Comparison of ENCODE assay signal across 7 cellular contexts in the genomic region with DNA sequence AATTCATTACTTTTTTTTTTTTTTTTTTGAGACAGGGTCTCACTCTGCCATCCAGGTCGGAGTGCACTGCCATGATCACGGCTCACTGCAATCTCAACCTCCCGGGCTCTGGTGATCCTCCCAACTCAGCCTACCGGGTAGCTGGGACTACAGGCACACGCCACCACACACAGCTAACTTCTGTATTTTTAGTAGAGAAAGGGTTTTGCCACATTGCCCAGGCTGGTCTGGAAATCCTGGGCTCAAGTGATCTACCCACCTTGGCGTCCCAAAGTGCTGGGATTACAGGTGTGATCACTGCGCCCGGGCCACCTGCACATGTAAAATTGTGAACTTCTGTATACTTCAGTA. TPM values are rescaled to one million over a fixed set of nuclear protein-coding genes. Genes with fewer than 3 reads are reported as not detected.
A peak's percentile ranks its signal among the peaks of the same experiment; 100 is the strongest.
DNase-seq lines count a peak whose midpoint lies in the region; ATAC-seq and TF ChIP-seq lines count a peak whose summit lies in the region.
"Not testable (repeated sequence)": the region's sequence is repeated elsewhere in the genome, so short reads cannot be mapped to it uniquely, and the experiment has no call there.

No MANE protein-coding gene starts in this region.

- not testable (repeated sequence) for H3K18ac ChIP-seq in H9 (ENCODE audit: insufficient read length, low read depth, low read length)

- H3K27ac ChIP-seq in H9 (ENCODE audit: insufficient read length, low read depth, low read length); neural cell (ENCODE audit: low read length): not testable (repeated sequence)
- peak overlapping the region; percentile 48 for H3K27ac ChIP-seq in Panc1 (ENCODE audit: low read length)
- H3K27ac ChIP-seq in adrenal gland: peak overlapping the region; percentile 46 to 89 (median 74)
- peak overlapping the region in 12 of 21 experiments; percentile 2 to 87 (median 72) for H3K27ac ChIP-seq in skin epidermis

- H3K9ac ChIP-seq in H9 (ENCODE audit: extremely low read depth, insufficient read length, low read length): not testable (repeated sequence)
- H3K9ac ChIP-seq in neural cell (ENCODE audit: low read length): peak overlapping the region; percentile 81

- H3K4me3 ChIP-seq in Panc1 (ENCODE audit: low read depth in 2 of 2, low read length in 2 of 2) (peak overlapping the region; percentile 58 to 63), adrenal gland (peak overlapping the region in 2 of 4 donors; percentile 73 to 80), epithelial cell of proximal tubule (ENCODE audit: low read depth, low read length) (peak overlapping the region; percentile 67), neural cell (ENCODE audit: low read length) (peak overlapping the region; percentile 62), skin epidermis (peak overlapping the region in 4 of 7 experiments; percentile 59 to 81 (median 64))

- in situ Hi-C loops in Panc1 (cut with HindIII; ENCODE audit: low pct_unique_long_range_greater_than_20kb, low sequenced_read_pairs): not testable (repeated sequence)

- H3K4me1 Mint-ChIP-seq in H9, immature natural killer cell: not testable (repeated sequence)

- TF ChIP-seq EP300 in neural cell (conservative IDR thresholded peaks at IDR 0.05; ENCODE audit: poor library complexity, severe bottlenecking): not testable (repeated sequence)

- H3K4me3 Mint-ChIP-seq in H9, immature natural killer cell: not testable (repeated sequence)

- H3K56ac ChIP-seq in H9 (ENCODE audit: insufficient read length, low read depth, low read length): not testable (repeated sequence)

- CTCF ChIA-PET in Panc1 (lab: Charles Lee): interaction anchor here (0.6 to 1.2 kb wide), 3 partner anchors 12 to 358 kb away, joined by 3 to 4 read pairs (median 3); no protein-coding TSS in a partner anchor

- H2BK20ac ChIP-seq in H9 (ENCODE audit: low read depth, low read length, poor library complexity, severe bottlenecking): not testable (repeated sequence)

- H3F3A ChIP-seq in neural cell (ENCODE audit: insufficient read depth, low read length, poor library complexity, severe bottlenecking): not testable (repeated sequence)

- not testable (repeated sequence) for H4K91ac ChIP-seq in H9 (ENCODE audit: insufficient read length, low read depth, low read length)

- intact Hi-C loops in Panc1 (cut with micrococcal nuclease; ENCODE audit: unreplicated experiment); adrenal gland (cut with DNase I): not testable (repeated sequence)

- H4K8ac ChIP-seq in H9 (replicated peaks; ENCODE audit: insufficient read length, low read depth, low read length): not testable (repeated sequence)

- H3K27me3 Mint-ChIP-seq in H9 (ENCODE audit: low read depth); immature natural killer cell (ENCODE audit: low read depth in 3 of 3): not testable (repeated sequence)

- POLR2A ChIA-PET in Panc1 (lab: Charles Lee): interaction anchor here (0.6 to 1.1 kb wide), 3 partner anchors 9 to 617 kb away, joined by 3 to 8 read pairs (median 8); no protein-coding TSS in a partner anchor

- TF ChIP-seq POLR2A in adrenal gland (IDR thresholded peaks at IDR 0.05): not testable (repeated sequence)

- H3K9me2 ChIP-seq in neural cell (ENCODE audit: insufficient read depth, low read length): not testable (repeated sequence)

- H3K79me1 ChIP-seq in H9 (ENCODE audit: insufficient read depth, low read depth, low read length, poor library complexity, severe bottlenecking): not testable (repeated sequence)

- not testable (repeated sequence) for H3K4ac ChIP-seq in H9 (ENCODE audit: low read depth, low read length)

- not testable (repeated sequence) for H3K23ac ChIP-seq in H9 (ENCODE audit: insufficient read length, low read depth, low read length)

- H4K20me1 ChIP-seq in H9 (ENCODE audit: control insufficient read depth, insufficient read depth, insufficient read length); neural cell (ENCODE audit: insufficient read depth): not testable (repeated sequence)

- H2BK5ac ChIP-seq in H9 (ENCODE audit: insufficient read length, low read length): not testable (repeated sequence)

- H3K4me2 ChIP-seq in H9 (ENCODE audit: insufficient read depth, insufficient read length, low read length) (peak overlapping the region; percentile 63), neural cell (ENCODE audit: low read length) (peak overlapping the region; percentile 85)

- H2AK5ac ChIP-seq in H9 (ENCODE audit: insufficient read length, low read length): not testable (repeated sequence)

- not testable (repeated sequence) for H3K27ac Mint-ChIP-seq in H9, immature natural killer cell

- not testable (repeated sequence) for H2BK15ac ChIP-seq in H9 (ENCODE audit: low read depth, low read length)

- not testable (repeated sequence) for ATAC-seq in Panc1

- not testable (repeated sequence) for H2AFZ ChIP-seq in H9 (ENCODE audit: low read length); neural cell (ENCODE audit: low read depth, low read length)

- not testable (repeated sequence) for H2BK120ac ChIP-seq in H9 (ENCODE audit: low read depth, low read length, poor library complexity, severe bottlenecking)

- not testable (repeated sequence) for BruUV-seq in Panc1 (replicated peaks; lab: Mats Ljungman, UMichigan)

- not testable (repeated sequence) for H3K9me3 ChIP-seq in H9 (ENCODE audit: control insufficient read depth, low read depth, low read length); Panc1 (ENCODE audit: control insufficient read depth, insufficient read depth, low read depth, low read length); adrenal gland (replicated peaks in 1 of 3); neural cell (ENCODE audit: low read length)

- H3K23me2 ChIP-seq in H9 (ENCODE audit: insufficient read length, low read depth, low read length, poor library complexity, severe bottlenecking): peaks cover 15% of the 10 kb centered on the region

- H2BK12ac ChIP-seq in H9 (ENCODE audit: insufficient read length, low read depth, low read length): not testable (repeated sequence)

- H3K9me3 Mint-ChIP-seq in H9, immature natural killer cell: not testable (repeated sequence)

- not testable (repeated sequence) for H3K79me2 ChIP-seq in H9 (ENCODE audit: insufficient read depth, low read length)
- peaks cover 41% of the 10 kb centered on the region for H3K79me2 ChIP-seq in neural cell (replicated peaks; ENCODE audit: insufficient read depth, low read length)

- not testable (repeated sequence) for TF ChIP-seq RAD21 in neural cell (conservative IDR thresholded peaks at IDR 0.05)

- not testable (repeated sequence) for H3K14ac ChIP-seq in H9 (ENCODE audit: insufficient read depth, low read length)

- TF ChIP-seq CTCF in H9 (conservative IDR thresholded peaks at IDR 0.05); Panc1 (IDR thresholded peaks at IDR 0.05); adrenal gland (IDR thresholded peaks at IDR 0.05); epithelial cell of proximal tubule (conservative IDR thresholded peaks at IDR 0.05; ENCODE audit: low read depth, low read length); neural cell (IDR thresholded peaks at IDR 0.05; ENCODE audit: poor library complexity, severe bottlenecking): not testable (repeated sequence)

- not testable (repeated sequence) for H3K36me3 ChIP-seq in Panc1 (ENCODE audit: control insufficient read depth, insufficient read depth, low read length)
- peaks cover 0 to 14% of the 10 kb centered on the region in 2 donors for H3K36me3 ChIP-seq in adrenal gland (replicated peaks in 1 of 2)
- peaks cover 15% of the 10 kb centered on the region for H3K36me3 ChIP-seq in neural cell (ENCODE audit: insufficient read depth, low read length)

- H4K5ac ChIP-seq in H9 (ENCODE audit: insufficient read length, low read depth, low read length): not testable (repeated sequence)

- H3T11ph ChIP-seq in H9 (ENCODE audit: low read length): not testable (repeated sequence)

- WGBS in H9 (ENCODE audit: extremely low coverage, insufficient read length, low lambda C conversion rate): no CpG with 5 or more reads among the region's 8 CpGs
- WGBS in adrenal gland, 4 donors: 44 to 52% (median 50%) methylated on average over 8 of the region's 8 CpGs

- not testable (repeated sequence) for H3K4me1 ChIP-seq in H9 (ENCODE audit: insufficient read depth, low read length)
- H3K4me1 ChIP-seq in Panc1 (ENCODE audit: control insufficient read depth, insufficient read depth, low read length) (peaks cover 13% of the 10 kb centered on the region), adrenal gland (replicated peaks in 1 of 2) (peaks cover 32 to 39% of the 10 kb centered on the region in 2 donors)

- DNase-seq in H9: peak; percentile 34
- not testable (repeated sequence) for DNase-seq in Panc1 (ENCODE audit: low read depth, low spot score); epithelial cell of proximal tubule (ENCODE audit: low read depth)
- peak in 5 of 7 donors; percentile 54 to 66 (median 57) for DNase-seq in adrenal gland
- DNase-seq in immature natural killer cell: peak in 2 of 3 donors; percentile 0 to 1

- not testable (repeated sequence) for H3K36me3 Mint-ChIP-seq in H9 (ENCODE audit: insufficient read depth in 1 of 3, low read depth in 3 of 3); immature natural killer cell

- H3K27me3 ChIP-seq in H9 (ENCODE audit: insufficient read depth, low read length); Panc1 (ENCODE audit: control insufficient read depth, insufficient read depth, low read length); adrenal gland; neural cell (ENCODE audit: insufficient read depth, low read depth, low read length): not testable (repeated sequence)

RNA-seq across cellular contexts. Expression of gene NBPF1, which starts 1.4 kb away (rescaled TPM):
- total RNA-seq in H9 (2021) (27.7 and 29.3 TPM in 2 replicates), Panc1 (2021; ENCODE audit: unreplicated experiment) (73.2 TPM), adrenal gland (100 to 1,000 TPM in 4 of 8 donors, 10 to 100 TPM in 4; 46.4 to 205 (median 111) TPM), epithelial cell of proximal tubule (9.2 and 9.7 TPM in 2 replicates)
- 26.2 TPM for polyA plus RNA-seq in Panc1 (2012; ENCODE audit: insufficient read length)
- polyA plus RNA-seq in adrenal gland (100 to 1,000 TPM in 1 of 3 donors, 10 to 100 TPM in 1, 1 to 10 TPM in 1; 7.9 to 185 (median 25.8) TPM), immature natural killer cell (1 to 10 TPM; 4.5 to 9.1 (median 6.9) TPM), neural cell (78.0 and 95.8 TPM in 2 replicates)
- 188 and 193 TPM in 2 replicates for polyA minus RNA-seq in neural cell

RNA-seq across cellular contexts. Expression of gene RNU1-3, which starts 54.8 kb away (rescaled TPM):
- total RNA-seq in H9 (2021): 1,874 and 2,051 TPM in 2 replicates
- 1,290 TPM for total RNA-seq in Panc1 (2021; ENCODE audit: unreplicated experiment)
- polyA plus RNA-seq in Panc1 (2012; ENCODE audit: insufficient read length): 2.5 TPM
- total RNA-seq in adrenal gland: 1,000 to 10,000 TPM in 3 of 8 donors, 100 to 1,000 TPM in 1, under 1 TPM in 3, not detected in 1; under 0.01 to 2,119 (median 890) TPM
- not detected for polyA plus RNA-seq in adrenal gland
- under 0.01 TPM in 2 replicates for total RNA-seq in epithelial cell of proximal tubule
- 10 to 100 TPM in 1 of 3 donors, not detected in 2; 28.1 TPM for polyA plus RNA-seq in immature natural killer cell
- under 0.01 TPM in 1 of 2 replicates, not detected in the other for polyA plus RNA-seq in neural cell
- under 0.01 TPM in 2 replicates for polyA minus RNA-seq in neural cell
